In genomic region chr19:58307736-58308135, GRCh38 we compare ENCODE assay signal across 20 cellular contexts.
"Had no signal": no experiment of that assay in that cellular context is flagged by ENCODE, and none has a peak within 500 bp of the region (broad histone marks: within the 10 kb centered on the region; RNA-seq: fewer than 3 reads in every experiment).

No MANE protein-coding gene starts in this region.

- H3K9me3 Mint-ChIP-seq: central memory CD8-positive, alpha-beta T cell; natural killer cell treated with Interleukin-12 subunit alpha and Interleukin-12 subunit beta and Interleukin-15 and Interleukin-18, amount 100 ng/mL, for 72 hours had no signal

- H3K27me3 Mint-ChIP-seq: central memory CD8-positive, alpha-beta T cell; natural killer cell treated with Interleukin-12 subunit alpha and Interleukin-12 subunit beta and Interleukin-15 and Interleukin-18, amount 100 ng/mL, for 72 hours; T-helper 17 cell had no signal

- DNase-seq: activated CD4-positive, alpha-beta T cell treated with anti-CD3 and anti-CD28 coated beads for 1 hour; activated gamma-delta T cell treated with Interleukin-2 at 50 U/mL for 16 hours; anterior cingulate cortex; erythroblast; foreskin melanocyte; glutamatergic neuron; hippocampal formation; left cardiac atrium; mesendoderm; occipital lobe; posterior cingulate gyrus; sigmoid colon; stimulated activated CD4-positive, alpha-beta T cell treated with anti-CD3 and anti-CD28 coated beads, Interleukin-1b, Interleukin-23, amount 100 ng/mL, for 48 hours; stimulated activated CD8-positive, alpha-beta memory T cell treated with anti-CD3 and anti-CD28 coated beads, Interleukin-4, amount 100 ng/mL, for 48 hours; stimulated activated naive CD4-positive, alpha-beta T cell; substantia nigra; T-helper 17 cell; uterus had no signal

- H3K27ac Mint-ChIP-seq: T-helper 17 cell had no signal

- H3K4me3 Mint-ChIP-seq: natural killer cell treated with Interleukin-12 subunit alpha and Interleukin-12 subunit beta and Interleukin-15 and Interleukin-18, amount 100 ng/mL, for 72 hours had no signal

- ATAC-seq: left cardiac atrium; natural killer cell treated with Interleukin-12 subunit alpha and Interleukin-12 subunit beta and Interleukin-15 and Interleukin-18, amount 100 ng/mL, for 72 hours; T-helper 17 cell had no signal
